Comparison of ENCODE assay signal across 20 cellular contexts in genomic region chr9:81073821-81074220, GRCh38.
DNase-seq lines count a peak whose midpoint lies in the region; ATAC-seq, FAIRE-seq and TF ChIP-seq lines count a peak whose summit lies in the region.
"Had no signal": no experiment of that assay in that cellular context is flagged by ENCODE, and none has a peak within 500 bp of the region (broad histone marks: within the 10 kb centered on the region; RNA-seq: fewer than 3 reads in every experiment).

No MANE protein-coding gene starts in this region.

- TF ChIP-seq RAD21 in HepG2 (CRISPR knock-in tag; IDR thresholded peaks at IDR 0.05), result no peak

- no peaks in the 10 kb centered on the region for H3K79me2 ChIP-seq in mesendoderm (ENCODE audit: control insufficient read depth, insufficient read depth, low read length)
- H3K79me2 ChIP-seq in HepG2 (ENCODE audit: insufficient read depth, low read length), result no peaks in the 10 kb centered on the region

- H3K23ac ChIP-seq in mesendoderm (ENCODE audit: low read length), result no peak overlapping the region

- H3K79me1 ChIP-seq in mesendoderm (ENCODE audit: low read length), result no peaks in the 10 kb centered on the region

- H2BK15ac ChIP-seq in mesendoderm (replicated peaks; ENCODE audit: low read depth), result no peak overlapping the region

- H3K9me3 ChIP-seq in vagina, result no peaks in the 10 kb centered on the region
- 0 out of 2 replicates have a peak, but pooled peaks cover 5% of the 10 kb centered on the region for H3K9me3 ChIP-seq in HepG2 (ENCODE audit: low read length)
- H3K9me3 ChIP-seq: A549 had no signal

- no peak for ATAC-seq in activated CD4-positive, CD25-positive, alpha-beta regulatory T cell treated with anti-CD3 and anti-CD28 coated beads, Interleukin-2, amount 50 U/mL, for 24 hours
- no peak for ATAC-seq in HepG2
- ATAC-seq: A549; CD8-positive, alpha-beta T cell had no signal

- WGBS in mesendoderm (ENCODE audit: extremely low coverage, insufficient coverage, low lambda C conversion rate), result no CpG with 5 or more reads among the region's 4 CpGs
- WGBS in HepG2 (ENCODE audit: low lambda C conversion rate), result 16% methylated on average over 4 of the region's 4 CpGs

- no peak for FAIRE-seq in HepG2 (lab: Jason Lieb, UNC)
- FAIRE-seq: A549, D721Med, G401.6, GM12891, GM19239 had no signal

- intact Hi-C loops in vagina (cut with DNase I) (no loop called here), HepG2 (cut with micrococcal nuclease; ENCODE audit: unreplicated experiment) (no loop called here)

- in situ Hi-C loops in SK-MEL-5 (cut with HindIII; ENCODE audit: low pct_unique_long_range_greater_than_20kb, low sequenced_read_pairs) (no loop called here), HepG2 (cut with HindIII; ENCODE audit: extremely low pct_ligation_motif_present, low pct_unique_long_range_greater_than_20kb) (no loop called here)

- no peak overlapping the region for H2AK5ac ChIP-seq in mesendoderm (ENCODE audit: low read length)

- CTCF ChIA-PET in HepG2 (lab: Yijun Ruan, JAX; ENCODE audit: low intra/inter-chr PET ratio, low total read pairs), result no interaction called here

- DNase-seq in COLO829 (ENCODE audit: low spot score) (peak; percentile 41), SK-MEL-5 (ENCODE audit: low read depth, low spot score) (peak; percentile 53), foreskin melanocyte (peak; percentile 70), vagina (ENCODE audit: extremely low spot score in 2 of 2) (no peak), mesendoderm (no peak), HepG2 (ENCODE audit: low spot score) (no peak)
- DNase-seq: AML-193; CD4-positive, alpha-beta T cell; CD8-positive, alpha-beta T cell; COR-L47; GF-D8 had no signal

- H2BK120ac ChIP-seq in mesendoderm (ENCODE audit: low read depth, low read length), result no peak overlapping the region

- no peak overlapping the region for H2AFZ ChIP-seq in HepG2 (ENCODE audit: low read length)

- H2BK5ac ChIP-seq in mesendoderm (ENCODE audit: low read length), result no peak overlapping the region

- H3K18ac ChIP-seq in mesendoderm (ENCODE audit: low read length), result no peak overlapping the region

- no peak overlapping the region for H3K56ac ChIP-seq in mesendoderm (ENCODE audit: low read length)

- no peak overlapping the region for H4K8ac ChIP-seq in mesendoderm (ENCODE audit: low read depth, low read length)

- H3K4me3 ChIP-seq in vagina (no peak overlapping the region), mesendoderm (ENCODE audit: low read length) (no peak overlapping the region), HepG2 (replicated peaks in 1 of 3; ENCODE audit: insufficient read depth in 1 of 3, low read depth in 2 of 3, low read length in 3 of 3) (no peak overlapping the region)
- H3K4me3 ChIP-seq: A549; BLaER1 treated with 17β-estradiol and CSF1 and Interleukin-3, amounts not matched to agents 10 nM and 100 nM had no signal

- H3K4me1 ChIP-seq in vagina (peaks cover 8% of the 10 kb centered on the region), mesendoderm (ENCODE audit: control insufficient read depth, low read depth, low read length) (no peaks in the 10 kb centered on the region), HepG2 (ENCODE audit: insufficient read depth, low read length) (no peaks in the 10 kb centered on the region)
- H3K4me1 ChIP-seq: A549 had no signal

- H3K4me2 ChIP-seq in mesendoderm (ENCODE audit: low read length) (no peak overlapping the region), HepG2 (ENCODE audit: low read depth, low read length) (no peak overlapping the region)
- H3K4me2 ChIP-seq: A549; BLaER1 treated with 17β-estradiol and CSF1 and Interleukin-3, amounts not matched to agents 10 nM and 100 nM had no signal

- TF ChIP-seq EP300 in HepG2 (IDR thresholded peaks at IDR 0.05; ENCODE audit: low read depth in 2 of 2, low read length in 2 of 2) (no peak), HepG2 (CRISPR knock-in tag; IDR thresholded peaks at IDR 0.05; ENCODE audit: borderline replicate concordance) (no peak)

- H4K20me1 ChIP-seq in HepG2 (ENCODE audit: insufficient read depth, low read length), result no peaks in the 10 kb centered on the region
- H4K20me1 ChIP-seq: BLaER1 treated with 17β-estradiol and CSF1 and Interleukin-3, amounts not matched to agents 10 nM and 100 nM had no signal

- no peak overlapping the region for H3K4ac ChIP-seq in mesendoderm (ENCODE audit: low read depth, low read length)

- H3K27me3 ChIP-seq in vagina (no peaks in the 10 kb centered on the region), mesendoderm (ENCODE audit: insufficient read depth, low read length, poor library complexity) (no peaks in the 10 kb centered on the region), HepG2 (ENCODE audit: control insufficient read depth in 1 of 2, insufficient read depth in 2 of 2, low read length in 2 of 2) (no peaks in the 10 kb centered on the region)
- H3K27me3 ChIP-seq: BLaER1 treated with 17β-estradiol and CSF1 and Interleukin-3, amounts not matched to agents 10 nM and 100 nM had no signal

- H3K9ac ChIP-seq in mesendoderm (ENCODE audit: low read length) (no peak overlapping the region), HepG2 (ENCODE audit: insufficient read depth, low read depth, low read length) (no peak overlapping the region)
- H3K9ac ChIP-seq: BLaER1 treated with 17β-estradiol and CSF1 and Interleukin-3, amounts not matched to agents 10 nM and 100 nM had no signal

- BruUV-seq in HepG2 (replicated peaks; lab: Mats Ljungman, UMichigan), result no TSS peak

- H3K36me3 ChIP-seq in vagina (no peaks in the 10 kb centered on the region), mesendoderm (ENCODE audit: control insufficient read depth, insufficient read depth, low read length) (no peaks in the 10 kb centered on the region), HepG2 (replicated peaks in 1 of 2; ENCODE audit: control insufficient read depth in 1 of 2, insufficient read depth in 2 of 2, low read length in 2 of 2) (no peaks in the 10 kb centered on the region)
- H3K36me3 ChIP-seq: BLaER1 treated with 17β-estradiol and CSF1 and Interleukin-3, amounts not matched to agents 10 nM and 100 nM had no signal

- TF ChIP-seq CTCF in vagina (IDR thresholded peaks at IDR 0.05) (no peak), HepG2 (CRISPR knock-in tag; IDR thresholded peaks at IDR 0.05) (no peak)

- no peak for TF ChIP-seq POLR2A in vagina (IDR thresholded peaks at IDR 0.05)
- no peak for TF ChIP-seq POLR2A in HepG2 (IDR thresholded peaks at IDR 0.05; ENCODE audit: insufficient read depth in 1 of 2, low read depth in 2 of 2, low read length in 2 of 2)

- no peak overlapping the region for H4K5ac ChIP-seq in mesendoderm (ENCODE audit: low read length)

- H3K27ac ChIP-seq in vagina (peak overlapping the region; percentile 12), mesendoderm (ENCODE audit: low read depth, low read length) (no peak overlapping the region), HepG2 (ENCODE audit: extremely low read length, insufficient read depth, low read length) (no peak overlapping the region)
- H3K27ac ChIP-seq: 22Rv1; A549; BLaER1 treated with 17β-estradiol and CSF1 and Interleukin-3, amounts not matched to agents 10 nM and 100 nM; C4-2B had no signal

- POLR2A ChIA-PET in HepG2 (lab: Yijun Ruan, JAX), result no interaction called here

TF ChIP-seq in HepG2, 621 proteins besides CTCF, POLR2A, EP300 and RAD21:
- no peak for TF ChIP-seq ZNF792 (CRISPR knock-in tag; IDR thresholded peaks at IDR 0.05)
- no peak for TF ChIP-seq HOXA5 (CRISPR knock-in tag; IDR thresholded peaks at IDR 0.05)
- TF ChIP-seq BORCS8-MEF2B (CRISPR knock-in tag; IDR thresholded peaks at IDR 0.05), result no peak
- TF ChIP-seq AKAP8 (CRISPR knock-in tag; IDR thresholded peaks at IDR 0.05), result no peak
- TF ChIP-seq ZNF672 (CRISPR knock-in tag; IDR thresholded peaks at IDR 0.05), result no peak
- TF ChIP-seq YEATS2 (CRISPR knock-in tag; IDR thresholded peaks at IDR 0.05; ENCODE audit: borderline replicate concordance), result no peak
- no peak for TF ChIP-seq ZNF674 (CRISPR knock-in tag; IDR thresholded peaks at IDR 0.05; ENCODE audit: low read depth)
- TF ChIP-seq ZNF124 (CRISPR knock-in tag; IDR thresholded peaks at IDR 0.05), result no peak
- no peak for TF ChIP-seq ZNF616 (CRISPR knock-in tag; IDR thresholded peaks at IDR 0.05; ENCODE audit: low read depth)

Comparison
In these comparisons a context has a peak if more than half of its experiments do, and no peak if none do; other contexts are left out.
1. DNase-seq: peak in COLO829 (single experiment), SK-MEL-5 (single experiment) and foreskin melanocyte (single experiment); none in vagina (0 of 2), mesendoderm (single experiment) and HepG2 (single experiment).